23 cellular contexts compared by ENCODE assay signal in the genomic region with DNA sequence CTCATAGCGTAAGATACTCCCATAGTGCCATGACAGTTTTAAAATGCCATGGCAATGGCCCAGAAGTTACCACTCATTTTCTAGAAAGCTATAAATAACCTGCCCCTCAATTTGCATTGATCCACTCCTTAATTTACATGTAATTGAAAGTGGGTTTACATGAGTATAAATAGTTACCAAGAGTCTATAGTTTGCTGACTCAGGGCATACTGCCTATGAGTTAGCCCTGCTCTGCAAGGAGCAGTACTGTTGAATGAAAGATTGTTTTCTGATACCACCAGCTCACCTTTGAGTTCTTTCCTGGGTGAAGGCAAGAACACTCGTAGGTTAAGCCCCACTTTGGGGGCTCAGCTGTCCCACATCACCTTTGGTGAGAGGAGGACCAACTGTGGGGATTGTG. TPM values are rescaled to one million over a fixed set of nuclear protein-coding genes. Genes with fewer than 3 reads are reported as not detected.
"Had no signal": no experiment of that assay in that cellular context is flagged by ENCODE, and none has a peak within 500 bp of the region (broad histone marks: within the 10 kb centered on the region; RNA-seq: fewer than 3 reads in every experiment).

No MANE protein-coding gene starts in this region.

- H3K36me3 ChIP-seq: SJSA1 had no signal

- H3K27ac ChIP-seq: HL-60, SJSA1, SK-N-MC had no signal

- H3K27ac Mint-ChIP-seq: IgD-negative memory B cell had no signal

- H3K9me3 Mint-ChIP-seq: IgD-negative memory B cell had no signal

- H3K27me3 ChIP-seq: SJSA1 had no signal

- H3K9me3 ChIP-seq: SJSA1 had no signal

- H3K4me3 ChIP-seq: SJSA1, SK-N-MC had no signal

- FAIRE-seq: RCC 7860 had no signal

- H3K4me1 ChIP-seq: SJSA1 had no signal

- H3K4me3 Mint-ChIP-seq: IgD-negative memory B cell had no signal

- DNase-seq: KBM-7, MV-4-11, NCI-H1048, NCI-H1105, NCI-H1417, NCI-H1436 treated with DMSO at 0.1 percent for 48 hours, NCI-H1694, NCI-H187 treated with DMSO at 0.1 percent for 48 hours, NCI-H2029 treated with DMSO at 0.1 percent for 48 hours, NCI-H2171 treated with DMSO at 0.1 percent for 48 hours, NCI-H345, NCI-H524, NCI-H526 treated with DMSO at 0.1 percent for 48 hours, NCI-H748 treated with DMSO at 0.1 percent for 48 hours, Right ventricle myocardium superior, RPMI8226, SIG-M5 had no signal

- H3K4me1 Mint-ChIP-seq: IgD-negative memory B cell had no signal

RNA-seq across cellular contexts. Expression of a gene that starts 6.3 kb away (rescaled TPM):
- polyA plus RNA-seq: IgD-negative memory B cell had no signal

RNA-seq across cellular contexts. Expression of a gene that starts 30.8 kb away (rescaled TPM):
- total RNA-seq: NCI-H460, Right ventricle myocardium superior, SJSA1 had no signal
- polyA plus RNA-seq: IgD-negative memory B cell had no signal
